ENCODE assay signal across 24 cellular contexts in the genomic region with DNA sequence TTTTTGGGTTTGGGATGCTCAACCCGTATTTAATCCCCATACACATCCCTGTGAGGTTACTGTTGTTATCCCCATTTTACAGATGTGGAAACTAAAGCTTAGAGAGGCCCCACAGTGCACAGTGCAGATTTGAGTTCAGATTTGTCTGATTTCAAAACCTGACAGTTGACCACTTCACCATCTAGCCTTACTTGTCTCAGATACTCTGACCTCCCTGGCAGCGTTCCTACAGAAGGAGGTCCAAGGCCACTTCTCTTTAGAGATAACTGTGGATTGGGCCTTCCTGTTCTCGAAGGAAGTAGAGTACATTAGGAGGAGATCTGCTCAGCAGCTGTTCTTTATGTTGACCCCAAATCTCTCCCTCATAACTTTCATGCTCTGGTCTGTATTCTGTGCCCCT. TPM values are rescaled to one million over a fixed set of nuclear protein-coding genes. Genes with fewer than 3 reads are reported as not detected.
"Had no signal": no experiment of that assay in that cellular context is flagged by ENCODE, and none has a peak within 500 bp of the region (broad histone marks: within the 10 kb centered on the region; RNA-seq: fewer than 3 reads in every experiment).

No MANE protein-coding gene starts in this region.

- H3K4me3 Mint-ChIP-seq: activated CD4-positive, alpha-beta T cell treated with anti-CD3 and anti-CD28 coated beads for 36 hours; activated CD8-positive, alpha-beta T cell treated with anti-CD3 and anti-CD28 coated beads, Interleukin-2, amount 10 ng/mL, durations not matched to agents 7 days and 5 days; activated naive CD8-positive, alpha-beta T cell; activated T-cell treated with anti-CD3 and anti-CD28 coated beads, Interleukin-2, amount 50 U/mL, for 72 hours; T-helper 1 cell treated with Interleukin-12 subunit alpha and Interleukin-12 subunit beta and Interleukin-4 antibody, amounts not matched to agents 30 μg/mL and 1 μg/mL, for 36 hours; type B pancreatic cell had no signal

- H3K27me3 Mint-ChIP-seq: activated CD4-positive, alpha-beta T cell treated with anti-CD3 and anti-CD28 coated beads for 36 hours; activated naive CD8-positive, alpha-beta T cell; progenitor cell of endocrine pancreas; type B pancreatic cell had no signal

- H3K27ac Mint-ChIP-seq: activated CD4-positive, alpha-beta T cell treated with anti-CD3 and anti-CD28 coated beads for 36 hours; activated CD8-positive, alpha-beta T cell treated with anti-CD3 and anti-CD28 coated beads, Interleukin-2, amount 10 ng/mL, durations not matched to agents 7 days and 5 days; activated naive CD8-positive, alpha-beta T cell; activated T-cell treated with anti-CD3 and anti-CD28 coated beads, Interleukin-2, amount 50 U/mL, for 72 hours; progenitor cell of endocrine pancreas; T-helper 1 cell treated with Interleukin-12 subunit alpha and Interleukin-12 subunit beta and Interleukin-4 antibody, amounts not matched to agents 30 μg/mL and 1 μg/mL, for 36 hours; type B pancreatic cell had no signal

- ATAC-seq: activated CD4-positive, alpha-beta T cell treated with anti-CD3 and anti-CD28 coated beads for 36 hours; activated CD8-positive, alpha-beta T cell treated with anti-CD3 and anti-CD28 coated beads, Interleukin-2, amount 10 ng/mL, durations not matched to agents 7 days and 5 days; activated T-cell treated with anti-CD3 and anti-CD28 coated beads, Interleukin-2, amount 50 U/mL, for 72 hours; foreskin keratinocyte; heart left ventricle; left lung; stimulated activated naive CD8-positive, alpha-beta T cell treated with anti-CD3 and anti-CD28 coated beads, Interleukin-15, Interleukin-2, amounts not matched to agents 100 U/mL and 50 U/mL, for 24 hours had no signal

- H3K4me1 Mint-ChIP-seq: activated CD4-positive, alpha-beta T cell treated with anti-CD3 and anti-CD28 coated beads for 36 hours had no signal

- DNase-seq: activated CD4-positive, alpha-beta T cell treated with anti-CD3 and anti-CD28 coated beads for 36 hours; activated CD4-positive, CD25-positive, alpha-beta regulatory T cell; activated CD8-positive, alpha-beta T cell treated with anti-CD3 and anti-CD28 coated beads, Interleukin-2, amount 10 ng/mL, durations not matched to agents 7 days and 5 days; activated naive CD4-positive, alpha-beta T cell; activated T-cell treated with anti-CD3 and anti-CD28 coated beads for 4 hours; activated T-cell treated with anti-CD3 and anti-CD28 coated beads, Interleukin-2, amount 50 U/mL, for 72 hours; amniotic stem cell; brain microvascular endothelial cell; caudate nucleus; foreskin keratinocyte; heart left ventricle; hypothalamus; kidney glomerular epithelial cell; left lung; ovary; right lobe of liver; stimulated activated CD4-positive, alpha-beta T cell treated with anti-CD3 and anti-CD28 coated beads, Interleukin-2, amount 100 ng/mL, for 48 hours; stimulated activated naive CD8-positive, alpha-beta T cell treated with anti-CD3 and anti-CD28 coated beads, Interleukin-15, Interleukin-2, amounts not matched to agents 100 U/mL and 50 U/mL, for 24 hours; substantia nigra; T-helper 9 cell had no signal

- H3K9me3 Mint-ChIP-seq: activated T-cell treated with anti-CD3 and anti-CD28 coated beads, Interleukin-2, amount 50 U/mL, for 72 hours; T-helper 1 cell treated with Interleukin-12 subunit alpha and Interleukin-12 subunit beta and Interleukin-4 antibody, amounts not matched to agents 30 μg/mL and 1 μg/mL, for 36 hours; type B pancreatic cell had no signal

RNA-seq across cellular contexts. Expression of a gene that starts 46.7 kb away (rescaled TPM):
- total RNA-seq: activated CD8-positive, alpha-beta T cell treated with anti-CD3 and anti-CD28 coated beads, Interleukin-2, amount 10 ng/mL, durations not matched to agents 7 days and 5 days had no signal
